Comparison of ENCODE assay signal across 1 cellular context in the genomic region with DNA sequence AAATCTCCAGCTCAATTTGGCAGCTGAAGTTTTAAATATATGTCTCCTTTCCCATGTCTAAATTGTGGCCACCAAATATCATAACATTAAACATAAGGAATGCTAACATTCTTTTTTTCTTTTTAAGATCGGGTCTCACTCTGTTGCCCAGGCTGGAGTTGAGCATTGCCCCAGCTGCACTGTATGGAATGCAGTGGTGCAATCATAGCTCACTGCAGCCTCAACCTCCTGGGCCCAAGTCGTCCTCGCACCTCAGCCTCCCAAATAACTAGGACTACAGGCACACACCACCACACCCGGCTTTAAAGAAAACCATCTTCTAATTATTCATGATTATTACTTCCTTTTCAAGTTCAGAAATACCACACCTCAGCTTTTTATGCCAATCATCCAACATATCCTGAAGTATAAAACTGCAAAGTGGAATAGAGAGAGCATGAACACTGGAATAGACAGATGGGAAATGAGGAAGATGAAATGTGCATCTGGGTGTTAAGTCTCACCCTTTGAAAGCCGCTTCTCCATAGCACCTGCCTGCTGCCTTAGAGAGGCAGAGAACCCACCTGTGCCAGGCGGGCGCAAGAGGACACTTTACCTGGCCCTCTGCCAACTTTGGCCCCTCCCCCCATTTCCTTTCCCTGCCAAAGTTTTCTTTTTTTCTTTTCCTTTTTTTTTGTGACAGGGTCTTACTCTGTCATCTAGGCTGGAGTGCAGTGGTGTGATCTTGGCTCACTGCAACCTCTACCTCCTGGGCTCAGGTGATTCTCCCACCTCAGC.
A peak's percentile ranks its signal among the peaks of the same experiment; 100 is the strongest.
TF ChIP-seq lines count a peak whose summit lies in the region.

No MANE protein-coding gene starts in this region.

TF ChIP-seq in HepG2, 621 proteins besides CTCF, POLR2A, EP300 and RAD21:
- TF ChIP-seq HMG20A (CRISPR knock-in tag; IDR thresholded peaks at IDR 0.05; ENCODE audit: borderline replicate concordance): no peak
- peak; percentile 68; the same call in 1 of the 2 replicates for TF ChIP-seq LCORL (IDR thresholded peaks at IDR 0.05)
- no peak for TF ChIP-seq LCORL (CRISPR knock-in tag; IDR thresholded peaks at IDR 0.05)
- TF ChIP-seq, protein P1, sequence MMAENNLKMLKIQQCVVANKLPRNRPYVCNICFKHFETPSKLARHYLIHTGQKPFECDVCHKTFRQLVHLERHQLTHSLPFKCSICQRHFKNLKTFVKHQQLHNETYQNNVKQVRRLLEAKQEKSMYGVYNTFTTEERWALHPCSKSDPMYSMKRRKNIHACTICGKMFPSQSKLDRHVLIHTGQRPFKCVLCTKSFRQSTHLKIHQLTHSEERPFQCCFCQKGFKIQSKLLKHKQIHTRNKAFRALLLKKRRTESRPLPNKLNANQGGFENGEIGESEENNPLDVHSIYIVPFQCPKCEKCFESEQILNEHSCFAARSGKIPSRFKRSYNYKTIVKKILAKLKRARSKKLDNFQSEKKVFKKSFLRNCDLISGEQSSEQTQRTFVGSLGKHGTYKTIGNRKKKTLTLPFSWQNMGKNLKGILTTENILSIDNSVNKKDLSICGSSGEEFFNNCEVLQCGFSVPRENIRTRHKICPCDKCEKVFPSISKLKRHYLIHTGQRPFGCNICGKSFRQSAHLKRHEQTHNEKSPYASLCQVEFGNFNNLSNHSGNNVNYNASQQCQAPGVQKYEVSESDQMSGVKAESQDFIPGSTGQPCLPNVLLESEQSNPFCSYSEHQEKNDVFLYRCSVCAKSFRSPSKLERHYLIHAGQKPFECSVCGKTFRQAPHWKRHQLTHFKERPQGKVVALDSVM (CRISPR knock-in tag; IDR thresholded peaks at IDR 0.05): 0 out of 2 replicates have a peak, but pooled peaks have one; percentile 56
